10 cellular contexts compared by ENCODE assay signal in the genomic region with DNA sequence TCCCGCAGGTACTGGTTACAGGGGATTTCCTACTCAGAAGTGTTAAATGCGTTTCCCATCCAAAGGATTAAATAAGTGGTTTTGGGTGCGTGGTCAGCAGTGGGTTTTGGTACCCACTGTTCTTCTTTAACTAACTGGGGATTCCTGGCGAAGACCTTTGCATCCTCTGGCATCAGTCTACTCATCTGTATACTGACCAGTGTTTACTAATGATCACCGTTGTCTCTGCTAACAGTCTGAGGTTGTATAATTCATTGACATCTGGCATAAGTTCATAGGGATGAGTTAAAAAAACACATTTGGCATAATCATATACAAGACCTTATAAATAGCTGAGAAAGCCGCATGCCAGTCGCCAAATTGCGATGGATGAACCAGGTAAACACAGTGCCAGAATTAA.
"Had no signal": no experiment of that assay in that cellular context is flagged by ENCODE, and none has a peak within 500 bp of the region (broad histone marks: within the 10 kb centered on the region; RNA-seq: fewer than 3 reads in every experiment).

No MANE protein-coding gene starts in this region.

- H3K9me2 ChIP-seq: SK-N-SH had no signal

- H3K4me2 ChIP-seq: SK-N-SH had no signal

- H3K9me3 ChIP-seq: SK-N-SH had no signal

- H3K27ac ChIP-seq: HL-60, RWPE1 had no signal

- DNase-seq: NCI-H187, NCI-H2029, NCI-H2081 treated with DMSO at 0.1 percent for 48 hours, NCI-H510A, NCI-H524 treated with DMSO at 0.1 percent for 48 hours had no signal

- ATAC-seq: Panc1, PC-3 had no signal
